In the genomic region with DNA sequence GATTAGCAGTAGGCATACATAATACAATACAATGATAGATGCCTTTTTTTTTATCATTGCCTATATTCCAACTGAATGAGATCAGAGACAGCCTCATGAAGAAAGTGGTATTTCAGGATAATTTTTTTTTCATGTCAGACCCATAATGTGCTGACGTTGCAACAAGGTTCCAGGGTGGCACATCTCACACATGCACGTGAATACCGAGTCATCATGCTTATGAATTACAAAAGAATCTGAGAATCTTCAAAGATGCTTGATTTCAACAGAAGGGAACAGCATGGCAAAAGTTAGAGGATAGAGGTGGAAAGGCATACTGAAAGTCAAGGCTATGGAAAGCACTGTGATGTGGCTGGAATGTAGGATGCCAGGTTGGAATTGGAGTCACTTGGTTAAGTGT, we compare ENCODE assay signal across 28 cellular contexts. TPM values are rescaled to one million over a fixed set of nuclear protein-coding genes. Genes with fewer than 3 reads are reported as not detected.
DNase-seq lines count a peak whose midpoint lies in the region; ATAC-seq, FAIRE-seq and TF ChIP-seq lines count a peak whose summit lies in the region.
"Had no signal": no experiment of that assay in that cellular context is flagged by ENCODE, and none has a peak within 500 bp of the region (broad histone marks: within the 10 kb centered on the region; RNA-seq: fewer than 3 reads in every experiment).

No MANE protein-coding gene starts in this region.

- H2AFZ ChIP-seq in ACC112 (ENCODE audit: low read length, unreplicated experiment): no peak overlapping the region

- H3K27ac ChIP-seq in ACC112 (ENCODE audit: low read depth, low read length): peak overlapping the region; percentile 8; the same call in 1 of the 2 replicates
- H3K27ac ChIP-seq: BLaER1, prostate gland, sigmoid colon, stomach, vagina had no signal

- H3K36me3 ChIP-seq in ACC112 (ENCODE audit: insufficient read depth, low read length): no peaks in the 10 kb centered on the region
- H3K36me3 ChIP-seq: BLaER1, prostate gland, sigmoid colon, stomach, vagina had no signal

- DNase-seq in GM12891 (ENCODE audit: insufficient read length, low spot score) (no peak), RKO (ENCODE audit: low spot score) (peak; percentile 31), fibroblast of mammary gland (ENCODE audit: low read depth) (peak; percentile 39), NCI-H748 treated with DMSO at 0.1 percent for 48 hours (lab: John Stamatoyannopoulos, UW) (no peak), DMS114 treated with DMSO at 0.1 percent for 48 hours (lab: John Stamatoyannopoulos, UW; ENCODE audit: unreplicated experiment) (no peak)
- DNase-seq: activated CD4-positive, alpha-beta memory T cell treated with anti-CD3 and anti-CD28 coated beads for 36 hours; activated CD4-positive, CD25-positive, alpha-beta regulatory T cell treated with anti-CD3 and anti-CD28 coated beads, Interleukin-2, amount 50 U/mL, for 72 hours; activated T-cell treated with anti-CD3 and anti-CD28 coated beads, Interleukin-2, amount 50 U/mL, for 72 hours; dermis blood vessel endothelial cell; GDM1; hippocampal formation; left cardiac atrium; MM.1S; mucosa of descending colon; natural killer cell; NCI-H146; NCI-H2107; nucleus accumbens; sigmoid colon; stimulated activated CD4-positive, alpha-beta T cell treated with anti-CD3 and anti-CD28 coated beads, Interleukin-4, amount 100 ng/mL, for 1 hour; stomach had no signal

- FAIRE-seq in GM12891 (lab: Jason Lieb, UNC): peak; percentile 33

- H3K4me1 ChIP-seq in ACC112 (ENCODE audit: control insufficient read depth, insufficient read depth, low read length, unreplicated experiment): peaks cover 24% of the 10 kb centered on the region

- no peaks in the 10 kb centered on the region for H3K79me2 ChIP-seq in ACC112 (ENCODE audit: control insufficient read depth, insufficient read depth, low read length, unreplicated experiment)

- TF ChIP-seq CTCF in fibroblast of mammary gland (conservative IDR thresholded peaks at IDR 0.05; ENCODE audit: control insufficient read depth, insufficient read depth, low read depth, low read length): no peak

- no peak for TF ChIP-seq POLR2A in GM12891 (IDR thresholded peaks at IDR 0.05; ENCODE audit: low read depth, low read length)

- H3K4me3 ChIP-seq in ACC112 (ENCODE audit: low read depth, low read length) (no peak overlapping the region), fibroblast of mammary gland (ENCODE audit: control insufficient read depth, low read depth, low read length) (no peak overlapping the region)
- H3K4me3 ChIP-seq: BLaER1, lung, mucosa of descending colon, prostate gland, sigmoid colon, stomach, vagina had no signal

- no peaks in the 10 kb centered on the region for H3K27me3 ChIP-seq in ACC112 (ENCODE audit: insufficient read depth, low read length)
- H3K27me3 ChIP-seq: BLaER1, sigmoid colon, stomach, vagina had no signal

- ATAC-seq in HG02938 (IDR thresholded peaks at IDR 0.05; ENCODE audit: unreplicated experiment) (no peak), SK-N-SH treated with all-trans-retinoic acid at 6 μM for 48 hours (no peak)
- ATAC-seq: activated T-cell treated with anti-CD3 and anti-CD28 coated beads, Interleukin-2, amount 50 U/mL, for 72 hours; left cardiac atrium; mucosa of descending colon; natural killer cell had no signal

TF ChIP-seq in GM12891, 5 proteins besides CTCF, POLR2A, EP300 and RAD21:
- TF ChIP-seq PAX5 (IDR thresholded peaks at IDR 0.05; ENCODE audit: insufficient read depth, low read length, severe bottlenecking) (no peak), TAF1 (IDR thresholded peaks at IDR 0.05; ENCODE audit: low read depth, low read length) (no peak), SPI1 (IDR thresholded peaks at IDR 0.05; ENCODE audit: low read depth, low read length) (no peak), POU2F2 (IDR thresholded peaks at IDR 0.05; ENCODE audit: low read depth, low read length) (no peak), POLR2AphosphoS5 (IDR thresholded peaks at IDR 0.05; ENCODE audit: low read depth, low read length) (no peak)
TF ChIP-seq in GM12891: peak in this region for 0.

TF ChIP-seq in SK-N-SH treated with all-trans-retinoic acid at 6 μM for 48 hours, 23 proteins besides CTCF, POLR2A, EP300 and RAD21:
- TF ChIP-seq ZC3H10 (CRISPR knock-in tag; IDR thresholded peaks at IDR 0.05) (no peak), ARNTL (CRISPR knock-in tag; IDR thresholded peaks at IDR 0.05; ENCODE audit: borderline replicate concordance, low read depth) (no peak), PPARA (CRISPR knock-in tag; IDR thresholded peaks at IDR 0.05; ENCODE audit: borderline replicate concordance) (no peak), ZFP30 (CRISPR knock-in tag; IDR thresholded peaks at IDR 0.05) (no peak), TOX (CRISPR knock-in tag; IDR thresholded peaks at IDR 0.05; ENCODE audit: borderline replicate concordance) (no peak), ZNF70 (CRISPR knock-in tag; IDR thresholded peaks at IDR 0.05) (no peak), GLIS3 (CRISPR knock-in tag; IDR thresholded peaks at IDR 0.05) (no peak)
- TF ChIP-seq, protein P1, sequence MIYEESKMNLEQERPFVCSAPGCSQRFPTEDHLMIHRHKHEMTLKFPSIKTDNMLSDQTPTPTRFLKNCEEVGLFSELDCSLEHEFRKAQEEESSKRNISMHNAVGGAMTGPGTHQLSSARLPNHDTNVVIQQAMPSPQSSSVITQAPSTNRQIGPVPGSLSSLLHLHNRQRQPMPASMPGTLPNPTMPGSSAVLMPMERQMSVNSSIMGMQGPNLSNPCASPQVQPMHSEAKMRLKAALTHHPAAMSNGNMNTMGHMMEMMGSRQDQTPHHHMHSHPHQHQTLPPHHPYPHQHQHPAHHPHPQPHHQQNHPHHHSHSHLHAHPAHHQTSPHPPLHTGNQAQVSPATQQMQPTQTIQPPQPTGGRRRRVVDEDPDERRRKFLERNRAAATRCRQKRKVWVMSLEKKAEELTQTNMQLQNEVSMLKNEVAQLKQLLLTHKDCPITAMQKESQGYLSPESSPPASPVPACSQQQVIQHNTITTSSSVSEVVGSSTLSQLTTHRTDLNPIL (CRISPR knock-in tag; IDR thresholded peaks at IDR 0.05; ENCODE audit: low read depth): no peak
- TF ChIP-seq, protein P2, sequence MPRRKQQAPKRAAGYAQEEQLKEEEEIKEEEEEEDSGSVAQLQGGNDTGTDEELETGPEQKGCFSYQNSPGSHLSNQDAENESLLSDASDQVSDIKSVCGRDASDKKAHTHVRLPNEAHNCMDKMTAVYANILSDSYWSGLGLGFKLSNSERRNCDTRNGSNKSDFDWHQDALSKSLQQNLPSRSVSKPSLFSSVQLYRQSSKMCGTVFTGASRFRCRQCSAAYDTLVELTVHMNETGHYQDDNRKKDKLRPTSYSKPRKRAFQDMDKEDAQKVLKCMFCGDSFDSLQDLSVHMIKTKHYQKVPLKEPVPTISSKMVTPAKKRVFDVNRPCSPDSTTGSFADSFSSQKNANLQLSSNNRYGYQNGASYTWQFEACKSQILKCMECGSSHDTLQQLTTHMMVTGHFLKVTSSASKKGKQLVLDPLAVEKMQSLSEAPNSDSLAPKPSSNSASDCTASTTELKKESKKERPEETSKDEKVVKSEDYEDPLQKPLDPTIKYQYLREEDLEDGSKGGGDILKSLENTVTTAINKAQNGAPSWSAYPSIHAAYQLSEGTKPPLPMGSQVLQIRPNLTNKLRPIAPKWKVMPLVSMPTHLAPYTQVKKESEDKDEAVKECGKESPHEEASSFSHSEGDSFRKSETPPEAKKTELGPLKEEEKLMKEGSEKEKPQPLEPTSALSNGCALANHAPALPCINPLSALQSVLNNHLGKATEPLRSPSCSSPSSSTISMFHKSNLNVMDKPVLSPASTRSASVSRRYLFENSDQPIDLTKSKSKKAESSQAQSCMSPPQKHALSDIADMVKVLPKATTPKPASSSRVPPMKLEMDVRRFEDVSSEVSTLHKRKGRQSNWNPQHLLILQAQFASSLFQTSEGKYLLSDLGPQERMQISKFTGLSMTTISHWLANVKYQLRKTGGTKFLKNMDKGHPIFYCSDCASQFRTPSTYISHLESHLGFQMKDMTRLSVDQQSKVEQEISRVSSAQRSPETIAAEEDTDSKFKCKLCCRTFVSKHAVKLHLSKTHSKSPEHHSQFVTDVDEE (CRISPR knock-in tag; IDR thresholded peaks at IDR 0.05): no peak

RNA-seq across cellular contexts. Expression of a gene that starts 5.0 kb away (rescaled TPM):
- polyA plus RNA-seq in GM12891 (2012; ENCODE audit: low read depth, missing spikeins): 28.0 TPM

Comparison
In these comparisons a context has a peak if more than half of its experiments do, and no peak if none do; other contexts are left out.
1. DNase-seq: peak in RKO (single experiment) and fibroblast of mammary gland (single experiment); none in GM12891 (single experiment), NCI-H748 treated with DMSO at 0.1 percent for 48 hours (single experiment) and DMS114 treated with DMSO at 0.1 percent for 48 hours (single experiment).